In genomic region chr12:107355612-107356011, GRCh38 we compare ENCODE assay signal across 1 cellular context.
TF ChIP-seq lines count a peak whose summit lies in the region.

No MANE protein-coding gene starts in this region.

TF ChIP-seq in HepG2, 621 proteins besides CTCF, POLR2A, EP300 and RAD21 (continued from another document):
- TF ChIP-seq ZFP36 (IDR thresholded peaks at IDR 0.05; ENCODE audit: borderline replicate concordance, low read depth, low read length, partially characterized antibody) (no peak), HNRNPK (IDR thresholded peaks at IDR 0.05; ENCODE audit: low read depth, low read length, poor library complexity, severe bottlenecking) (no peak), PPARG (CRISPR knock-in tag; conservative IDR thresholded peaks at IDR 0.05) (0 out of 2 replicates have a peak, but pooled peaks have one; percentile 39), TCF7 (IDR thresholded peaks at IDR 0.05; ENCODE audit: low read depth) (peak; percentile 61), MAFF (IDR thresholded peaks at IDR 0.05; ENCODE audit: low read depth, low read length) (0 out of 2 replicates have a peak, but pooled peaks have one; percentile 13), U2AF1 (optimal IDR thresholded peaks at IDR 0.05; ENCODE audit: low read depth, low read length) (no peak), ZNF841 (CRISPR knock-in tag; IDR thresholded peaks at IDR 0.05; ENCODE audit: borderline replicate concordance) (no peak), TEAD3 (CRISPR knock-in tag; optimal IDR thresholded peaks at IDR 0.05; ENCODE audit: borderline replicate concordance) (peak; percentile 77), ETV6 (CRISPR knock-in tag; conservative IDR thresholded peaks at IDR 0.05) (no peak), KLF9 (CRISPR knock-in tag; IDR thresholded peaks at IDR 0.05; ENCODE audit: low read depth) (no peak), ZC3H13 (CRISPR knock-in tag; IDR thresholded peaks at IDR 0.05) (no peak), ZNF569 (CRISPR knock-in tag; IDR thresholded peaks at IDR 0.05; ENCODE audit: borderline replicate concordance) (no peak), ZNF652 (CRISPR knock-in tag; IDR thresholded peaks at IDR 0.05; ENCODE audit: borderline replicate concordance, low read depth) (no peak), RXRB (CRISPR knock-in tag; IDR thresholded peaks at IDR 0.05; ENCODE audit: borderline replicate concordance) (peak; percentile 38; the same call in 1 of the 2 replicates), ZFY (CRISPR knock-in tag; IDR thresholded peaks at IDR 0.05) (no peak), RBM22 (optimal IDR thresholded peaks at IDR 0.05; ENCODE audit: low read length) (no peak)
